In the genomic region with DNA sequence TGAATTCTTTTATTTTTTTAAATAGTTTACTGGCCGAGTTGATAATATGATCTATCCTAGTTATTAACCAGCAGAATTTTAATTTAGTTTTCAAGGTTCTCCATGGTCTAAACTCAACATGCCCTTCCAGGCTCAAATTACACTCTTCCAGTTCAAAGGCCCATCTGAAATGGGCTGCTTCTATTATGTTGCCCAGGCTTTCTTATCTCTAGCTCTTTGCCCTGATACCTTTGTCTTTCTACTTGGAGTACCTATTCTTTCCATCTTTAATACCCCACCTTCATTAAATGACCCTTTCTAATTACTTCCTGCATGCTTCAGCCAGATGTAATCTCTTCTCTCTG, we compare ENCODE assay signal across 16 cellular contexts.
"Had no signal": no experiment of that assay in that cellular context is flagged by ENCODE, and none has a peak within 500 bp of the region (broad histone marks: within the 10 kb centered on the region; RNA-seq: fewer than 3 reads in every experiment).

No MANE protein-coding gene starts in this region.

- H3K4me3 Mint-ChIP-seq: neural progenitor cell; stimulated activated memory B cell treated with anti-CD40 and anti-IgM and Interleukin-4, amounts not matched to agents 10 μg/mL and 1 μg/mL and 100 μg/mL, for 72 hours had no signal

- FAIRE-seq: pancreas had no signal

- H3K27me3 Mint-ChIP-seq: stimulated activated memory B cell treated with anti-CD40 and anti-IgM and Interleukin-4, amounts not matched to agents 10 μg/mL and 1 μg/mL and 100 μg/mL, for 72 hours had no signal

- H3K4me1 ChIP-seq: adrenal gland, gastrocnemius medialis, heart right ventricle, neural progenitor cell, pancreas, tibial artery had no signal

- DNase-seq: activated CD4-positive, alpha-beta T cell treated with anti-CD3 and anti-CD28 coated beads, Interleukin-2, amount 50 U/mL, for 4 hours; activated naive CD4-positive, alpha-beta T cell treated with anti-CD3 and anti-CD28 coated beads, Interleukin-2, amount 50 U/mL, for 16 hours; activated T-cell treated with anti-CD3 and anti-CD28 coated beads, Interleukin-2, amount 50 U/mL, for 1 hour; adrenal gland; central memory CD4-positive, alpha-beta T cell; effector CD4-positive, alpha-beta T cell; gastrocnemius medialis; heart right ventricle; midbrain; pancreas; tibial artery had no signal

- ATAC-seq: activated CD4-positive, CD25-positive, alpha-beta regulatory T cell treated with anti-CD3 and anti-CD28 coated beads, Interleukin-2, amount 50 U/mL, for 24 hours; heart right ventricle; stimulated activated memory B cell treated with anti-CD40 and anti-IgM and Interleukin-4, amounts not matched to agents 10 μg/mL and 1 μg/mL and 100 μg/mL, for 72 hours had no signal

- H3K4me2 ChIP-seq: neural progenitor cell had no signal

- H3K36me3 ChIP-seq: adrenal gland, gastrocnemius medialis, heart right ventricle, neural progenitor cell, pancreas, tibial artery had no signal

- H3K27me3 ChIP-seq: gastrocnemius medialis, heart right ventricle, neural progenitor cell, pancreas, tibial artery had no signal

- H3K4me1 Mint-ChIP-seq: stimulated activated memory B cell treated with anti-CD40 and anti-IgM and Interleukin-4, amounts not matched to agents 10 μg/mL and 1 μg/mL and 100 μg/mL, for 72 hours had no signal

- H3K9me3 ChIP-seq: adrenal gland, gastrocnemius medialis, pancreas, tibial artery had no signal

- H3K27ac Mint-ChIP-seq: neural progenitor cell; stimulated activated memory B cell treated with anti-CD40 and anti-IgM and Interleukin-4, amounts not matched to agents 10 μg/mL and 1 μg/mL and 100 μg/mL, for 72 hours had no signal

- H3K36me3 Mint-ChIP-seq: neural progenitor cell; stimulated activated memory B cell treated with anti-CD40 and anti-IgM and Interleukin-4, amounts not matched to agents 10 μg/mL and 1 μg/mL and 100 μg/mL, for 72 hours had no signal

- H3K4me3 ChIP-seq: adrenal gland, coronary artery, gastrocnemius medialis, heart right ventricle, neural progenitor cell, pancreas, skin epidermis, tibial artery had no signal

- H3K27ac ChIP-seq: adrenal gland, coronary artery, heart right ventricle, neural progenitor cell, pancreas, tibial artery had no signal

- H3K9me3 Mint-ChIP-seq: neural progenitor cell had no signal

- H2AFZ ChIP-seq: neural progenitor cell had no signal

- H3K9ac ChIP-seq: neural progenitor cell had no signal
